Comparison of ENCODE assay signal across 9 cellular contexts in genomic region chr1:8448906-8449661, GRCh38.
A peak's percentile ranks its signal among the peaks of the same experiment; 100 is the strongest.
DNase-seq lines count a peak whose midpoint lies in the region; ATAC-seq and TF ChIP-seq lines count a peak whose summit lies in the region.
"Had no signal": no experiment of that assay in that cellular context is flagged by ENCODE, and none has a peak within 500 bp of the region (broad histone marks: within the 10 kb centered on the region; RNA-seq: fewer than 3 reads in every experiment).

No MANE protein-coding gene starts in this region.

- H3K79me2 ChIP-seq in GM23338 (replicated peaks; ENCODE audit: insufficient read depth) = peaks cover 55% of the 10 kb centered on the region

- no peak overlapping the region for H3K4me3 Mint-ChIP-seq in GM23338

- no peak overlapping the region for H3K4me2 ChIP-seq in GM23338

- H3K4me3 ChIP-seq in GM23338 (no peak overlapping the region), heart right ventricle (peak overlapping the region in 5 of 10 donors; percentile 0 to 24 (median 13)), spleen (no peak overlapping the region)

- H4K20me1 ChIP-seq in GM23338 (replicated peaks; ENCODE audit: insufficient read depth) = no peaks in the 10 kb centered on the region; the same call in 1 of the 2 replicates

- ATAC-seq in GM23338 = no peak
- ATAC-seq in heart right ventricle = peak in 7 of 8 donors; percentile 37 to 81 (median 65)

- TF ChIP-seq CTCF in GM23338 (conservative IDR thresholded peaks at IDR 0.05; ENCODE audit: low read depth in 2 of 2) (no peak), heart right ventricle (IDR thresholded peaks at IDR 0.05) (no peak), spleen (IDR thresholded peaks at IDR 0.05 in 8 of 11, conservative IDR thresholded peaks at IDR 0.05 in 3 of 11) (no peak)

- DNase-seq in GM23338 (ENCODE audit: low spot score) (no peak), amniotic epithelial cell (ENCODE audit: low read depth) (peak; percentile 91), heart right ventricle (peak in 1 of 2 donors; percentile 31), spleen (no peak), NCI-H1092 (lab: John Stamatoyannopoulos, UW) (no peak), 8988T (no peak), Kasumi-1 (lab: John Stamatoyannopoulos, UW) (no peak)
- DNase-seq: naive B cell, NCI-H1105 had no signal

- peaks cover 37% of the 10 kb centered on the region for H3K4me1 ChIP-seq in GM23338 (ENCODE audit: insufficient read depth)
- peaks cover 0 to 44% (median 29%) of the 10 kb centered on the region in 9 donors for H3K4me1 ChIP-seq in heart right ventricle
- H3K4me1 ChIP-seq in spleen = peaks cover 0 to 34% (median 11%) of the 10 kb centered on the region in 6 donors

- peaks cover 2% of the 10 kb centered on the region for H3K27me3 Mint-ChIP-seq in GM23338 (ENCODE audit: insufficient read depth, low read depth, poor library complexity)
- H3K27me3 Mint-ChIP-seq: naive B cell had no signal

- H3K36me3 ChIP-seq in GM23338 (ENCODE audit: insufficient read depth) = no peaks in the 10 kb centered on the region
- H3K36me3 ChIP-seq in heart right ventricle = peaks cover 0 to 11% (median 0%) of the 10 kb centered on the region in 9 donors
- peaks cover 0 to 13% (median 3%) of the 10 kb centered on the region in 6 donors for H3K36me3 ChIP-seq in spleen

- H3K27me3 ChIP-seq in GM23338 (ENCODE audit: insufficient read depth) (no peaks in the 10 kb centered on the region), heart right ventricle (no peaks in the 10 kb centered on the region), spleen (replicated peaks in 1 of 7) (no peaks in the 10 kb centered on the region)

- no peak overlapping the region; the same call in 1 of the 2 replicates for H3K27ac Mint-ChIP-seq in GM23338

- H3K9me3 Mint-ChIP-seq in GM23338 = no peaks in the 10 kb centered on the region
- H3K9me3 Mint-ChIP-seq: naive B cell had no signal

- H3K9me3 ChIP-seq in heart right ventricle (no peaks in the 10 kb centered on the region), spleen (no peaks in the 10 kb centered on the region)

- TF ChIP-seq POLR2A in spleen (IDR thresholded peaks at IDR 0.05) = no peak

- H3K27ac ChIP-seq in GM23338 (ENCODE audit: low read depth) = peak overlapping the region; percentile 39; the same call in 1 of the 2 replicates
- H3K27ac ChIP-seq in heart right ventricle = peak overlapping the region in 9 of 10 donors; percentile 2 to 77 (median 62)
- peak overlapping the region in 7 of 8 donors; percentile 10 to 51 (median 45) for H3K27ac ChIP-seq in spleen

- intact Hi-C loops in heart right ventricle (cut with DNase I) = loop anchor here in 1 of 10 donors (10.0 kb wide), 1 partner anchor 424 kb away; the partner anchor contains the start of gene ERRFI1
- intact Hi-C loops in spleen (cut with DNase I; ENCODE audit: low total_unique reads) = no loop called here

- 0 out of 2 replicates have a peak, but pooled peaks cover 6% of the 10 kb centered on the region for H3F3A ChIP-seq in GM23338 (replicated peaks; ENCODE audit: low read depth)

- WGBS in heart right ventricle, 2 donors = 46 to 58% methylated on average over 12 of the region's 12 CpGs
- WGBS in spleen, 5 donors = 60 to 74% (median 69%) methylated on average over 12 of the region's 12 CpGs

- H3K9me2 ChIP-seq in GM23338 (ENCODE audit: insufficient read depth) = peaks cover 18% of the 10 kb centered on the region

- H3K4me1 Mint-ChIP-seq in GM23338 = peaks cover 32% of the 10 kb centered on the region

- H2AFZ ChIP-seq in GM23338 = no peak overlapping the region

- H3K36me3 Mint-ChIP-seq in GM23338 (ENCODE audit: low read depth) = peaks cover 23% of the 10 kb centered on the region

TF ChIP-seq in GM23338, 12 proteins besides CTCF, POLR2A, EP300 and RAD21:
- TF ChIP-seq NANOG (IDR thresholded peaks at IDR 0.05; ENCODE audit: borderline replicate concordance) (no peak), ZNF462 (CRISPR knock-in tag; IDR thresholded peaks at IDR 0.05) (no peak), POLR2AphosphoS5 (IDR thresholded peaks at IDR 0.05; ENCODE audit: low read depth) (no peak), CREB1 (CRISPR knock-in tag; IDR thresholded peaks at IDR 0.05; ENCODE audit: low read depth) (no peak)
TF ChIP-seq in GM23338: peak in this region for 0.
